Comparison of ENCODE assay signal across 24 cellular contexts in genomic region chr11:100860318-100860896, GRCh38.
"Had no signal": no experiment of that assay in that cellular context is flagged by ENCODE, and none has a peak within 500 bp of the region (broad histone marks: within the 10 kb centered on the region; RNA-seq: fewer than 3 reads in every experiment).

No MANE protein-coding gene starts in this region.

- DNase-seq: activated CD4-positive, alpha-beta T cell treated with anti-CD3 and anti-CD28 coated beads for 4 hours; activated CD4-positive, alpha-beta T cell treated with anti-CD3 and anti-CD28 coated beads, Interleukin-2, amount 50 U/mL, for 4 hours; activated CD8-positive, alpha-beta memory T cell treated with anti-CD3 and anti-CD28 coated beads, Interleukin-2, amount 50 U/mL, for 48 hours; activated CD8-positive, alpha-beta T cell treated with anti-CD3 and anti-CD28 coated beads, Interleukin-2, amount 10 ng/mL, durations not matched to agents 7 days and 5 days; activated naive CD4-positive, alpha-beta T cell treated with anti-CD3 and anti-CD28 coated beads, Interleukin-2, amount 50 U/mL, for 16 hours; activated naive CD8-positive, alpha-beta T cell treated with anti-CD3 and anti-CD28 coated beads, Interleukin-2, amount 10 ng/mL, durations not matched to agents 7 days and 5 days; activated T-cell treated with anti-CD3 and anti-CD28 coated beads, Interleukin-2, amount 50 U/mL, for 1 hour; adrenal gland; anterior cingulate cortex; caudate nucleus; NCI-H1092; NCI-H1417; NCI-H1694; NCI-H2029; NCI-H2107; NCI-H2171 treated with DMSO at 0.1 percent for 48 hours; NCI-H774; T-cell; T-helper 2 cell; WERI-Rb-1 had no signal

- H3K4me3 ChIP-seq: adrenal gland, breast epithelium, SK-N-MC had no signal

- H3K27ac ChIP-seq: adrenal gland, breast epithelium, SK-N-MC, WERI-Rb-1 had no signal

- H3K27ac Mint-ChIP-seq: activated CD8-positive, alpha-beta T cell treated with anti-CD3 and anti-CD28 coated beads, Interleukin-2, amount 10 ng/mL, durations not matched to agents 7 days and 5 days; activated naive CD8-positive, alpha-beta T cell treated with anti-CD3 and anti-CD28 coated beads, Interleukin-2, amount 10 ng/mL, durations not matched to agents 7 days and 5 days; T-cell had no signal

- H3K36me3 Mint-ChIP-seq: activated naive CD8-positive, alpha-beta T cell treated with anti-CD3 and anti-CD28 coated beads, Interleukin-2, amount 10 ng/mL, durations not matched to agents 7 days and 5 days; T-cell had no signal

- H3K9me3 Mint-ChIP-seq: activated naive CD8-positive, alpha-beta T cell treated with anti-CD3 and anti-CD28 coated beads, Interleukin-2, amount 10 ng/mL, durations not matched to agents 7 days and 5 days had no signal

- H3K27me3 Mint-ChIP-seq: activated naive CD8-positive, alpha-beta T cell treated with anti-CD3 and anti-CD28 coated beads, Interleukin-2, amount 10 ng/mL, durations not matched to agents 7 days and 5 days; T-cell had no signal

- H3K36me3 ChIP-seq: adrenal gland, WERI-Rb-1 had no signal

- ATAC-seq: activated CD4-positive, CD25-positive, alpha-beta regulatory T cell treated with anti-CD3 and anti-CD28 coated beads, Interleukin-2, amount 50 U/mL, for 24 hours; activated CD8-positive, alpha-beta T cell treated with anti-CD3 and anti-CD28 coated beads, Interleukin-2, amount 10 ng/mL, durations not matched to agents 7 days and 5 days; Right ventricle myocardium inferior; T-cell had no signal

- H3K4me1 Mint-ChIP-seq: activated naive CD8-positive, alpha-beta T cell treated with anti-CD3 and anti-CD28 coated beads, Interleukin-2, amount 10 ng/mL, durations not matched to agents 7 days and 5 days; T-cell had no signal

- H3K9me3 ChIP-seq: adrenal gland, breast epithelium had no signal

- H3K4me1 ChIP-seq: breast epithelium had no signal

- H3K4me3 Mint-ChIP-seq: activated CD8-positive, alpha-beta T cell treated with anti-CD3 and anti-CD28 coated beads, Interleukin-2, amount 10 ng/mL, durations not matched to agents 7 days and 5 days; activated naive CD8-positive, alpha-beta T cell treated with anti-CD3 and anti-CD28 coated beads, Interleukin-2, amount 10 ng/mL, durations not matched to agents 7 days and 5 days; T-cell had no signal

- H3K27me3 ChIP-seq: adrenal gland, breast epithelium had no signal
